Comparison of ENCODE assay signal across 19 cellular contexts in the genomic region with DNA sequence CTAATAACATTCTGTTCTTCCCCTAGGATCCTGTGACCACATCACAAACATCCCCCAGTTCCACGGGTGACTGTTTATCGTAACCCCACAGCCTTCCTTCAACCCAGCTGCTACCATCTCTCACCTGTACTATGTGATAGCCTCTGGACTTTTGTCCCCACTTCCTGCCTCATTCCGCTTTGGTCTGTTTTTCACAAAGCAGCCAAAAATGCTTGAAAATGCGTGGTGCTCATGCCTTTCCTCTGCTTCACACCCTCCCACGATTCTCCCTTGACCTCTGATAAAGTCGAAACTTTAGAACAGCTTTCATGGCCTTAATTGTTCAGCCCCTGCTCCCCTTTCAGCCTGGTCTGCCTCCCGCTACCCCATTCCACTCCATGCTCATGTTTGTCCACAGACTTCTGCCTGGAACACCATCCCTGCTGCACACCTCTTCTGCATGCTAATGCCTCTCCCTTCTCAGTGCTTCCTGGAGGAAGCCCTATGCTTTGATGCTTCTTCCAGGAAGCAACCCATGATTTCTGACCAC.
"Had no signal": no experiment of that assay in that cellular context is flagged by ENCODE, and none has a peak within 500 bp of the region (broad histone marks: within the 10 kb centered on the region; RNA-seq: fewer than 3 reads in every experiment).

No MANE protein-coding gene starts in this region.

- H3K4me1 ChIP-seq: psoas muscle, testis had no signal

- ATAC-seq: effector memory CD8-positive, alpha-beta T cell; psoas muscle; right cardiac atrium; stimulated activated effector memory CD8-positive, alpha-beta T cell treated with anti-CD3 and anti-CD28 coated beads, Interleukin-12 subunit alpha, Interleukin-12 subunit beta, amount 100 ng/mL, for 72 hours had no signal

- H3K4me3 Mint-ChIP-seq: activated naive CD4-positive, alpha-beta T cell treated with anti-CD3 and anti-CD28 coated beads, Interleukin-2, amount 50 U/mL, for 24 hours; dendritic cell treated with granulocyte-macrophage colony-stimulating factor and Interleukin-4, amounts not matched to agents 40 ng/mL and 50 ng/mL, for 4 days; effector memory CD8-positive, alpha-beta T cell; neural crest cell; stimulated activated effector memory CD8-positive, alpha-beta T cell treated with anti-CD3 and anti-CD28 coated beads, Interleukin-12 subunit alpha, Interleukin-12 subunit beta, amount 100 ng/mL, for 72 hours had no signal

- H3K36me3 ChIP-seq: ovary, upper lobe of left lung, WERI-Rb-1 had no signal

- H3K4me2 ChIP-seq: smooth muscle cell had no signal

- H3K27me3 ChIP-seq: ovary, testis, upper lobe of left lung had no signal

- H3K27me3 Mint-ChIP-seq: effector memory CD8-positive, alpha-beta T cell had no signal

- H3K27ac Mint-ChIP-seq: activated naive CD4-positive, alpha-beta T cell treated with anti-CD3 and anti-CD28 coated beads, Interleukin-2, amount 50 U/mL, for 24 hours; dendritic cell treated with granulocyte-macrophage colony-stimulating factor and Interleukin-4, amounts not matched to agents 40 ng/mL and 50 ng/mL, for 4 days; effector memory CD8-positive, alpha-beta T cell; stimulated activated effector memory CD8-positive, alpha-beta T cell treated with anti-CD3 and anti-CD28 coated beads, Interleukin-12 subunit alpha, Interleukin-12 subunit beta, amount 100 ng/mL, for 72 hours had no signal

- H3K27ac ChIP-seq: epithelial cell of prostate, ovary, psoas muscle, testis, upper lobe of left lung, WERI-Rb-1 had no signal

- H3K4me1 Mint-ChIP-seq: activated naive CD4-positive, alpha-beta T cell treated with anti-CD3 and anti-CD28 coated beads, Interleukin-2, amount 50 U/mL, for 24 hours; stimulated activated effector memory CD8-positive, alpha-beta T cell treated with anti-CD3 and anti-CD28 coated beads, Interleukin-12 subunit alpha, Interleukin-12 subunit beta, amount 100 ng/mL, for 72 hours had no signal

- H3K4me3 ChIP-seq: ovary, psoas muscle, smooth muscle cell, testis, upper lobe of left lung had no signal

- H3K36me3 Mint-ChIP-seq: activated naive CD4-positive, alpha-beta T cell treated with anti-CD3 and anti-CD28 coated beads, Interleukin-2, amount 50 U/mL, for 24 hours; stimulated activated effector memory CD8-positive, alpha-beta T cell treated with anti-CD3 and anti-CD28 coated beads, Interleukin-12 subunit alpha, Interleukin-12 subunit beta, amount 100 ng/mL, for 72 hours had no signal

- DNase-seq: activated CD4-positive, alpha-beta T cell treated with anti-CD3 and anti-CD28 coated beads, Interleukin-2, amount 50 U/mL, for 4 hours; activated gamma-delta T cell; effector memory CD8-positive, alpha-beta T cell; foreskin fibroblast; hippocampal formation; islet precursor cell; ovary; psoas muscle; right cardiac atrium; stimulated activated CD4-positive, alpha-beta T cell treated with anti-CD3 and anti-CD28 coated beads, Interleukin-4, amount 100 ng/mL, for 24 hours; testis; upper lobe of left lung; WERI-Rb-1 had no signal

- H3K9me3 ChIP-seq: ovary, psoas muscle, testis, upper lobe of left lung had no signal

- H3K9me3 Mint-ChIP-seq: activated naive CD4-positive, alpha-beta T cell treated with anti-CD3 and anti-CD28 coated beads, Interleukin-2, amount 50 U/mL, for 24 hours; dendritic cell treated with granulocyte-macrophage colony-stimulating factor and Interleukin-4, amounts not matched to agents 40 ng/mL and 50 ng/mL, for 4 days; neural crest cell had no signal
